27 cellular contexts compared by ENCODE assay signal in genomic region chr1:65156910-65157545, GRCh38. TPM values are rescaled to one million over a fixed set of nuclear protein-coding genes. Genes with fewer than 3 reads are reported as not detected.
DNase-seq lines count a peak whose midpoint lies in the region; ATAC-seq, FAIRE-seq and TF ChIP-seq lines count a peak whose summit lies in the region.
"Had no signal": no experiment of that assay in that cellular context is flagged by ENCODE, and none has a peak within 500 bp of the region (broad histone marks: within the 10 kb centered on the region; RNA-seq: fewer than 3 reads in every experiment).

No MANE protein-coding gene starts in this region.

- no peak for TF ChIP-seq POLR2A in breast epithelium (IDR thresholded peaks at IDR 0.05)
- no peak for TF ChIP-seq POLR2A in GM12878 (IDR thresholded peaks at IDR 0.05; ENCODE audit: low read depth, low read length)

- intact Hi-C loops in MCF 10A (cut with micrococcal nuclease) (no loop called here), breast epithelium (cut with DNase I; ENCODE audit: low total_unique reads) (no loop called here), GM12878 (cut with micrococcal nuclease; ENCODE audit: unreplicated experiment) (no loop called here), right cardiac atrium (cut with DNase I) (no loop called here)

- H3K4me3 Mint-ChIP-seq in MCF 10A (ENCODE audit: unreplicated experiment) (no peak overlapping the region), progenitor cell of endocrine pancreas (ENCODE audit: low read depth) (no peak overlapping the region)
- H3K4me3 Mint-ChIP-seq: CD8-positive, alpha-beta T cell; IgD-negative memory B cell had no signal

- H2AFZ ChIP-seq in GM12878 (ENCODE audit: control insufficient read depth, low read depth, low read length): no peak overlapping the region

- no peak overlapping the region for H3K9ac ChIP-seq in GM12878 (ENCODE audit: control insufficient read depth, insufficient read depth, low read length)

- no peaks in the 10 kb centered on the region for H3K9me3 Mint-ChIP-seq in MCF 10A (ENCODE audit: unreplicated experiment)
- H3K9me3 Mint-ChIP-seq in progenitor cell of endocrine pancreas (ENCODE audit: low read depth): no peaks in the 10 kb centered on the region
- H3K9me3 Mint-ChIP-seq: CD8-positive, alpha-beta T cell; IgD-negative memory B cell had no signal

- H4K20me1 ChIP-seq in GM12878 (ENCODE audit: control insufficient read depth, insufficient read depth): peaks cover 6% of the 10 kb centered on the region; the same call in 1 of the 2 replicates

- no peak for TF ChIP-seq EP300 in GM12878 (IDR thresholded peaks at IDR 0.05; ENCODE audit: borderline replicate concordance in 1 of 2, control insufficient read depth in 1 of 2, low read depth in 2 of 2, low read length in 2 of 2)

- SMC1A ChIA-PET in GM12878 (lab: Charles Lee; ENCODE audit: uncharacterized antibody, unreplicated experiment): interaction anchor here (0.9 kb wide), 1 partner anchor 52 kb away, joined by 3 read pairs; no protein-coding TSS in a partner anchor

- H3K27me3 ChIP-seq in breast epithelium (no peaks in the 10 kb centered on the region), GM12878 (replicated peaks in 1 of 2; ENCODE audit: control insufficient read depth in 2 of 2, insufficient read depth in 2 of 2, low read length in 1 of 2) (no peaks in the 10 kb centered on the region), right cardiac atrium (ENCODE audit: control insufficient read depth, insufficient read depth) (no peaks in the 10 kb centered on the region), small intestine (ENCODE audit: control insufficient read depth in 2 of 2, insufficient read depth in 2 of 2, low read length in 2 of 2) (no peaks in the 10 kb centered on the region)
- H3K27me3 ChIP-seq: SJCRH30 had no signal

- peaks cover 74% of the 10 kb centered on the region for H3K79me2 ChIP-seq in GM12878 (ENCODE audit: control insufficient read depth, insufficient read depth, low read length)

- H3K4me2 ChIP-seq in GM12878 (ENCODE audit: control insufficient read depth, insufficient read depth): no peak overlapping the region

- CTCF ChIA-PET in MCF 10A (lab: Yijun Ruan, JAX) (interaction anchor here (0.7 to 1.4 kb wide), 4 partner anchors 13 to 92 kb away, joined by 3 to 5 read pairs (median 4); no protein-coding TSS in a partner anchor), GM12878 (lab: Yijun Ruan, JAX) (interaction anchor here (1.1 to 2.2 kb wide), 2 partner anchors 26 to 59 kb away, joined by 3 to 4 read pairs; no protein-coding TSS in a partner anchor)

- H3K4me3 ChIP-seq in breast epithelium (no peak overlapping the region), GM12878 (no peak overlapping the region), right cardiac atrium (ENCODE audit: low read length) (no peak overlapping the region), small intestine (ENCODE audit: low read depth in 1 of 2, low read length in 2 of 2) (no peak overlapping the region)
- H3K4me3 ChIP-seq: SJCRH30 had no signal

- POLR2A ChIA-PET in MCF 10A (lab: Yijun Ruan, JAX) (interaction anchor here (0.7 kb wide), 1 partner anchor 11 kb away, joined by 3 read pairs; no protein-coding TSS in a partner anchor), GM12878 (lab: Charles Lee) (interaction anchor here (1.2 kb wide), 1 partner anchor 42 kb away, joined by 3 read pairs; no protein-coding TSS in a partner anchor)

- FAIRE-seq in GM12878 (lab: Jason Lieb, UNC) (no peak), small intestine (lab: Jason Lieb, UNC) (no peak)
- FAIRE-seq: G401.6, GM18507 had no signal

- DNase-seq in MCF 10A (ENCODE audit: unreplicated experiment): no peak
- no peak for DNase-seq in breast epithelium (ENCODE audit: low spot score in 2 of 2)
- DNase-seq in GM12878 (ENCODE audit: low read depth, low spot score): no peak
- DNase-seq in right cardiac atrium: no peak
- DNase-seq in progenitor cell of endocrine pancreas (ENCODE audit: low spot score, unreplicated experiment): no peak
- DNase-seq in activated CD8-positive, alpha-beta memory T cell treated with anti-CD3 and anti-CD28 coated beads, Interleukin-2, amount 50 U/mL, for 4 hours: no peak
- no peak for DNase-seq in small intestine
- DNase-seq in middle frontal gyrus (ENCODE audit: extremely low spot score, low spot score): no peak
- DNase-seq: AML-193; C1 segment of cervical spinal cord; Calu3; CD8-positive, alpha-beta T cell; DMS153; Kasumi-1; MM.1S; NCI-H1048; NCI-H1436 treated with DMSO at 0.1 percent for 48 hours; NCI-H2029; NCI-H226; NCI-H524; NCI-H82; SJCRH30 had no signal

- BruUV-seq in MCF 10A (replicated peaks; lab: Mats Ljungman, UMichigan) (no TSS peak), GM12878 (replicated peaks; lab: Mats Ljungman, UMichigan) (no TSS peak)

- RAD21 ChIA-PET in GM12878 (lab: Charles Lee; ENCODE audit: unreplicated experiment): interaction anchor here (1.0 kb wide), 1 partner anchor 8 kb away, joined by 3 read pairs; no protein-coding TSS in a partner anchor

- no peak for TF ChIP-seq CTCF in MCF 10A (IDR thresholded peaks at IDR 0.05; ENCODE audit: unreplicated experiment)
- no peak for TF ChIP-seq CTCF in breast epithelium (IDR thresholded peaks at IDR 0.05)
- TF ChIP-seq CTCF in GM12878 (IDR thresholded peaks at IDR 0.05 in 2 of 3, conservative IDR thresholded peaks at IDR 0.05 in 1 of 3; ENCODE audit: control insufficient read depth in 2 of 3, extremely low read depth in 1 of 3, insufficient read depth in 1 of 3, low read depth in 3 of 3, low read length in 3 of 3): no peak
- no peak for TF ChIP-seq CTCF in progenitor cell of endocrine pancreas (IDR thresholded peaks at IDR 0.05; ENCODE audit: unreplicated experiment)

- H3K9me3 ChIP-seq in breast epithelium (no peaks in the 10 kb centered on the region), GM12878 (replicated peaks; ENCODE audit: control insufficient read depth, insufficient read depth, low read length) (no peaks in the 10 kb centered on the region; the same call in 2 of the 3 replicates), right cardiac atrium (ENCODE audit: control insufficient read depth, low read length) (no peaks in the 10 kb centered on the region), small intestine (ENCODE audit: control insufficient read depth, low read depth) (no peaks in the 10 kb centered on the region)
- H3K9me3 ChIP-seq: SJCRH30 had no signal

- no peak for TF ChIP-seq RAD21 in GM12878 (IDR thresholded peaks at IDR 0.05; ENCODE audit: insufficient read depth, low read depth, low read length)

- no peaks in the 10 kb centered on the region for H3K27me3 Mint-ChIP-seq in MCF 10A (ENCODE audit: insufficient read depth, unreplicated experiment)
- no peaks in the 10 kb centered on the region for H3K27me3 Mint-ChIP-seq in progenitor cell of endocrine pancreas
- H3K27me3 Mint-ChIP-seq: IgD-negative memory B cell had no signal

- H3K4me1 Mint-ChIP-seq in MCF 10A (ENCODE audit: insufficient read depth, unreplicated experiment): peaks cover 13% of the 10 kb centered on the region
- H3K4me1 Mint-ChIP-seq in progenitor cell of endocrine pancreas (ENCODE audit: low read depth): peaks cover 7% of the 10 kb centered on the region

- ATAC-seq in GM12878: no peak
- peak in 1 of 2 donors; percentile 17 for ATAC-seq in right cardiac atrium
- ATAC-seq: CD8-positive, alpha-beta T cell; Panc1 had no signal

- H3K27ac Mint-ChIP-seq in MCF 10A (ENCODE audit: low read depth, unreplicated experiment) (peak overlapping the region; percentile 61), progenitor cell of endocrine pancreas (peak overlapping the region; percentile 92)
- H3K27ac Mint-ChIP-seq: CD8-positive, alpha-beta T cell; IgD-negative memory B cell had no signal

- H3K27ac ChIP-seq in breast epithelium (no peak overlapping the region), GM12878 (ENCODE audit: control insufficient read depth, insufficient read depth) (no peak overlapping the region), right cardiac atrium (ENCODE audit: low read length) (peak overlapping the region; percentile 34), small intestine (ENCODE audit: low read depth in 1 of 2, low read length in 1 of 2) (no peak overlapping the region)
- H3K27ac ChIP-seq: 22Rv1, SJCRH30 had no signal

- peaks cover 4% of the 10 kb centered on the region for H3K36me3 Mint-ChIP-seq in MCF 10A (ENCODE audit: insufficient read depth, unreplicated experiment)
- H3K36me3 Mint-ChIP-seq in progenitor cell of endocrine pancreas (ENCODE audit: insufficient read depth): no peaks in the 10 kb centered on the region
- H3K36me3 Mint-ChIP-seq: CD8-positive, alpha-beta T cell; IgD-negative memory B cell had no signal

- WGBS in GM12878 (ENCODE audit: insufficient coverage, insufficient replicate concordance, low lambda C conversion rate, missing lambda C conversion rate): 20% methylated on average over 2 of the region's 2 CpGs
- 85% methylated on average over 2 of the region's 2 CpGs for WGBS in right cardiac atrium
- 93 to 96% (median 94%) methylated on average over 2 of the region's 2 CpGs for WGBS in small intestine, 3 donors

- H3K4me1 ChIP-seq in breast epithelium (no peaks in the 10 kb centered on the region), GM12878 (ENCODE audit: control insufficient read depth, insufficient read depth, low read length) (peaks cover 8% of the 10 kb centered on the region), right cardiac atrium (ENCODE audit: control insufficient read depth, insufficient read depth, low read length) (peaks cover 3% of the 10 kb centered on the region), small intestine (ENCODE audit: control insufficient read depth in 2 of 2, insufficient read depth in 1 of 2, low read depth in 1 of 2, low read length in 1 of 2) (no peaks in the 10 kb centered on the region)
- H3K4me1 ChIP-seq: SJCRH30 had no signal

- in situ Hi-C loops in GM12878 (cut with MboI): no loop called here

- no peaks in the 10 kb centered on the region for H3K36me3 ChIP-seq in breast epithelium
- peaks cover 0 to 6% of the 10 kb centered on the region in 2 experiments; a peak in 1 of 4 replicates for H3K36me3 ChIP-seq in GM12878 (ENCODE audit: control insufficient read depth in 2 of 2, insufficient read depth in 2 of 2, low read length in 1 of 2)
- no peaks in the 10 kb centered on the region for H3K36me3 ChIP-seq in small intestine (ENCODE audit: control insufficient read depth in 2 of 2, insufficient read depth in 2 of 2, low read length in 2 of 2)
- H3K36me3 ChIP-seq: SJCRH30 had no signal

RNA-seq across cellular contexts. Expression of gene AK4, which starts 9.0 kb away (rescaled TPM):
- total RNA-seq in MCF 10A (2022) (54.2 and 57.1 TPM in 2 replicates), breast epithelium (10 to 100 TPM; 18.2 to 47.3 (median 41.0) TPM), GM12878 (2014; rRNA removed) (42.0 and 49.9 TPM in 2 replicates), GM12878 (2014; rRNA removed; fragmentation: Illumina TruSeq; extraction: Trizol) (28.6 and 31.0 TPM in 2 replicates), GM12878 (2021) (61.2 and 63.7 TPM in 2 replicates), right cardiac atrium (100 to 1,000 TPM in 1 of 4 donors, 10 to 100 TPM in 3; 75.1 to 102 (median 90.8) TPM), progenitor cell of endocrine pancreas (12.6 and 13.8 TPM in 2 replicates)
- 60.1 and 61.7 TPM in 2 replicates for total RNA-seq in GM12878 (2013; cell fraction: nucleolus; rRNA removed)
- polyA plus RNA-seq in GM12878 (2011; ENCODE audit: low read depth): 86.9 TPM
- polyA plus RNA-seq in GM12878 (2011; rRNA removed) (161 and 172 TPM in 2 replicates), GM12878 (2014; fragmentation: Illumina TruSeq; extraction: Trizol) (51.5 and 64.0 TPM in 2 replicates), GM12878 (2014; fragmentation: Nextera tagmentation; extraction: Ambion mirVana) (10 to 100 TPM; 23.9 to 26.9 TPM), GM12878 (2014; rRNA removed) (38.3 and 46.5 TPM in 2 replicates), GM12878 (2016; fragmentation: Nextera tagmentation; extraction: Ambion mirVana) (10 to 100 TPM; 68.6 to 76.5 TPM), right cardiac atrium (31.2 TPM), small intestine (1 to 10 TPM; 2.0 to 6.7 (median 2.4) TPM)
- 88.7 and 144 TPM in 2 replicates for polyA plus RNA-seq in GM12878 (2011; cell fraction: cytosol; rRNA removed)
- polyA plus RNA-seq in GM12878 (2011; cell fraction: nucleus; rRNA removed): 35.3 and 61.7 TPM in 2 replicates
- 67.8 and 107 TPM in 2 replicates for polyA plus RNA-seq in GM12878 (2012)
- 114 and 122 TPM in 2 replicates for polyA minus RNA-seq in GM12878 (2011; rRNA and poly(A)+ RNA removed)
- polyA minus RNA-seq in GM12878 (2011; cell fraction: cytosol; rRNA and poly(A)+ RNA removed): 23.0 and 33.8 TPM in 2 replicates
- 23.1 and 24.6 TPM in 2 replicates for polyA minus RNA-seq in GM12878 (2011; cell fraction: nucleus; rRNA and poly(A)+ RNA removed)
